14 cellular contexts compared by ENCODE assay signal in genomic region chr5:51398875-51399635, GRCh38. TPM values are rescaled to one million over a fixed set of nuclear protein-coding genes. Genes with fewer than 3 reads are reported as not detected.
DNase-seq lines count a peak whose midpoint lies in the region; ATAC-seq and TF ChIP-seq lines count a peak whose summit lies in the region.
"Had no signal": no experiment of that assay in that cellular context is flagged by ENCODE, and none has a peak within 500 bp of the region (broad histone marks: within the 10 kb centered on the region; RNA-seq: fewer than 3 reads in every experiment).

No MANE protein-coding gene starts in this region.

- peak overlapping the region; percentile 77 for H3K4me3 Mint-ChIP-seq in endothelial cell (ENCODE audit: unreplicated experiment)
- H3K4me3 Mint-ChIP-seq: activated CD4-positive, alpha-beta memory T cell treated with anti-CD3 and anti-CD28 coated beads for 36 hours; activated T-helper 17 cell treated with anti-CD3 and anti-CD28 coated beads, Interleukin-2, amount 50 U/mL, for 72 hours; effector memory CD8-positive, alpha-beta T cell had no signal

- H3K27ac ChIP-seq in cardiac muscle cell = no peak overlapping the region
- H3K27ac ChIP-seq in right atrium auricular region = no peak overlapping the region

- no peak for ATAC-seq in HG03442 (IDR thresholded peaks at IDR 0.05; ENCODE audit: unreplicated experiment)
- no peak for ATAC-seq in GM21447 (IDR thresholded peaks at IDR 0.05; ENCODE audit: unreplicated experiment)
- ATAC-seq: activated T-helper 17 cell treated with anti-CD3 and anti-CD28 coated beads, Interleukin-2, amount 50 U/mL, for 72 hours; effector memory CD8-positive, alpha-beta T cell had no signal

- no peak for TF ChIP-seq CTCF in cardiac muscle cell (IDR thresholded peaks at IDR 0.05; ENCODE audit: low read depth, low read length)
- no peak for TF ChIP-seq CTCF in right atrium auricular region (IDR thresholded peaks at IDR 0.05)
- no peak for TF ChIP-seq CTCF in endothelial cell (IDR thresholded peaks at IDR 0.05; ENCODE audit: unreplicated experiment)
- no peak for TF ChIP-seq CTCF in GM10266 (IDR thresholded peaks at IDR 0.05; ENCODE audit: control insufficient read depth, insufficient read depth, low read depth, missing control alignments)

- H3K4me1 Mint-ChIP-seq in endothelial cell (ENCODE audit: unreplicated experiment) = peaks cover 18% of the 10 kb centered on the region
- H3K4me1 Mint-ChIP-seq: activated T-helper 17 cell treated with anti-CD3 and anti-CD28 coated beads, Interleukin-2, amount 50 U/mL, for 72 hours had no signal

- H3K9ac ChIP-seq in mucosa of stomach (ENCODE audit: low read length) = peak overlapping the region; percentile 41

- H3K27me3 ChIP-seq in cardiac muscle cell (peaks cover 25% of the 10 kb centered on the region), right atrium auricular region (peaks cover 7 to 13% of the 10 kb centered on the region in 2 donors), mucosa of stomach (ENCODE audit: control insufficient read depth, insufficient read depth, low read length) (peaks cover 26% of the 10 kb centered on the region)

- H3K27me3 Mint-ChIP-seq in endothelial cell (ENCODE audit: unreplicated experiment) = peaks cover 24% of the 10 kb centered on the region

- H3K9me3 Mint-ChIP-seq in endothelial cell (ENCODE audit: unreplicated experiment) = no peaks in the 10 kb centered on the region
- H3K9me3 Mint-ChIP-seq: activated T-helper 17 cell treated with anti-CD3 and anti-CD28 coated beads, Interleukin-2, amount 50 U/mL, for 72 hours had no signal

- DNase-seq in cardiac muscle cell (ENCODE audit: low read depth in 1 of 2, low spot score in 1 of 2) (peak in 1 of 2 donors; percentile 60), right atrium auricular region (ENCODE audit: low spot score) (no peak), endothelial cell (ENCODE audit: low spot score) (peak; percentile 22), GM10266 (ENCODE audit: extremely low spot score) (no peak)
- DNase-seq in activated CD8-positive, alpha-beta memory T cell treated with anti-CD3 and anti-CD28 coated beads for 24 hours = no peak
- DNase-seq: activated CD4-positive, alpha-beta memory T cell treated with anti-CD3 and anti-CD28 coated beads for 36 hours; effector memory CD8-positive, alpha-beta T cell; MV-4-11; NCI-H2171 treated with DMSO at 0.1 percent for 48 hours; substantia nigra had no signal

- H3K4me1 ChIP-seq in cardiac muscle cell (ENCODE audit: low read depth) (peaks cover 14% of the 10 kb centered on the region), right atrium auricular region (no peaks in the 10 kb centered on the region), mucosa of stomach (ENCODE audit: control insufficient read depth, insufficient read depth, low read length) (no peaks in the 10 kb centered on the region)

- H3K36me3 ChIP-seq in cardiac muscle cell (no peaks in the 10 kb centered on the region), right atrium auricular region (no peaks in the 10 kb centered on the region), mucosa of stomach (ENCODE audit: control insufficient read depth, insufficient read depth, low read length) (no peaks in the 10 kb centered on the region)

- H3K4me3 ChIP-seq in cardiac muscle cell = peak overlapping the region; percentile 33
- H3K4me3 ChIP-seq in right atrium auricular region = no peak overlapping the region
- no peak overlapping the region for H3K4me3 ChIP-seq in mucosa of stomach (ENCODE audit: low read length)

- no peak overlapping the region for H3K27ac Mint-ChIP-seq in endothelial cell (ENCODE audit: unreplicated experiment)
- H3K27ac Mint-ChIP-seq: activated CD4-positive, alpha-beta memory T cell treated with anti-CD3 and anti-CD28 coated beads for 36 hours; activated T-helper 17 cell treated with anti-CD3 and anti-CD28 coated beads, Interleukin-2, amount 50 U/mL, for 72 hours; effector memory CD8-positive, alpha-beta T cell had no signal

- H3K36me3 Mint-ChIP-seq in endothelial cell (ENCODE audit: low read depth, unreplicated experiment) = no peaks in the 10 kb centered on the region
- H3K36me3 Mint-ChIP-seq: activated CD4-positive, alpha-beta memory T cell treated with anti-CD3 and anti-CD28 coated beads for 36 hours had no signal

- no peaks in the 10 kb centered on the region for H3K9me3 ChIP-seq in cardiac muscle cell (ENCODE audit: low read depth)
- no peaks in the 10 kb centered on the region for H3K9me3 ChIP-seq in right atrium auricular region
- H3K9me3 ChIP-seq in mucosa of stomach (ENCODE audit: control insufficient read depth, low read length) = no peaks in the 10 kb centered on the region

RNA-seq across cellular contexts. Expression of gene ISL1, which starts 15.8 kb away (rescaled TPM):
- 10.4 and 17.2 TPM in 2 replicates for total RNA-seq in cardiac muscle cell
- polyA plus RNA-seq in cardiac muscle cell = 8.5 and 11.2 TPM in 2 replicates
- total RNA-seq in right atrium auricular region = not detected
- 0.67 TPM for total RNA-seq in endothelial cell (ENCODE audit: unreplicated experiment)
- total RNA-seq: activated CD4-positive, alpha-beta memory T cell treated with anti-CD3 and anti-CD28 coated beads for 36 hours; activated T-helper 17 cell treated with anti-CD3 and anti-CD28 coated beads, Interleukin-2, amount 50 U/mL, for 72 hours had no signal
